In the genomic region with DNA sequence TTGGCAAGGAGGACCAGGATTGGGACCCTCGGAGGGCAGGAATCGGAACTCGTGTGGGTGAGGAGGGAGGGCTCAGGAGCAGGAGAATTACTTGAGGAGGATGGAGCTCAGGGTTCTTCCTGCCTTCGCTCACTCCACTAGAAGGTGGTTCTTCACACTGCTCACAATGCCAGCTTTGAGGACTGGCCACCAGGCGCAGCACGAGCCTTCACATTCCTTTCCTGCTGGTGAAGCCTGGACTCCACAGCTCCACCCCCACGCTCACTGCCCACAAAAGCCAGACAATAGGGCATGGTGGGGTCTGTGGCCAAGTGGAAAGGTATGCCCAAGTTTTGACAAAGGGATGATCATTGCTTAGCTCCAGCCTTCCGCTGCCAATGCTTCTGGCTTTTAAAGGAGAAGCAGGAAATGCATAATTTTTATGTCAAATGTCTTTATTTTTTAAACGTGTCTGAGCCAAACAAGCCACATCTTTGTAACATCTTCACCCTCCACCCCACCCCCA, we compare ENCODE assay signal across 24 cellular contexts. TPM values are rescaled to one million over a fixed set of nuclear protein-coding genes. Genes with fewer than 3 reads are reported as not detected.
DNase-seq lines count a peak whose midpoint lies in the region; ATAC-seq, FAIRE-seq and TF ChIP-seq lines count a peak whose summit lies in the region.
"Had no signal": no experiment of that assay in that cellular context is flagged by ENCODE, and none has a peak within 500 bp of the region (broad histone marks: within the 10 kb centered on the region; RNA-seq: fewer than 3 reads in every experiment).

No MANE protein-coding gene starts in this region.

- H2AK5ac ChIP-seq in H1 (ENCODE audit: low read depth, low read length) (no peak overlapping the region), neuronal stem cell (ENCODE audit: low read depth, low read length) (peak overlapping the region; percentile 30)

- no peaks in the 10 kb centered on the region for H3F3A ChIP-seq in SK-N-SH (replicated peaks; ENCODE audit: insufficient read depth)

- H3K4ac ChIP-seq in H1 (replicated peaks; ENCODE audit: insufficient read length, low read depth, low read length) (peak overlapping the region; percentile 6), neuronal stem cell (ENCODE audit: low read length) (no peak overlapping the region)

- FAIRE-seq in H1 (lab: Jason Lieb, UNC): no peak
- FAIRE-seq: G401.6 had no signal

- DNase-seq in SK-N-SH (no peak), HT1080 (ENCODE audit: low read depth) (peak; percentile 40), H1 (ENCODE audit: low read depth in 1 of 2, low spot score in 2 of 2) (no peak), neuronal stem cell (ENCODE audit: low spot score) (no peak), ACHN (no peak), DMS 273 (lab: John Stamatoyannopoulos, UW; ENCODE audit: unreplicated experiment) (no peak)
- no peak for DNase-seq in activated effector memory CD4-positive, alpha-beta T cell treated with Interleukin-2 at 50 U/mL for 16 hours
- DNase-seq: CD4-positive, alpha-beta T cell; COR-L47; Karpas-422; NCI-H1105 treated with DMSO at 0.1 percent for 48 hours; NCI-H146; NCI-H2029; NCI-H446; NCI-H524 treated with DMSO at 0.1 percent for 48 hours; NCI-H774; PC-3; Right ventricle myocardium superior; RPMI8226 had no signal

- no peak overlapping the region for H3K9ac ChIP-seq in SK-N-SH
- H3K9ac ChIP-seq in H1 (replicated peaks in 1 of 4; ENCODE audit: extremely low read depth in 1 of 4, low read depth in 3 of 4, low read length in 3 of 4): no peak overlapping the region
- H3K9ac ChIP-seq in neuronal stem cell (ENCODE audit: low read depth, low read length, poor library complexity): no peak overlapping the region

- TF ChIP-seq CTCF in SK-N-SH (IDR thresholded peaks at IDR 0.05) (no peak), H1 (IDR thresholded peaks at IDR 0.05; ENCODE audit: control extremely low read depth in 1 of 3, insufficient read depth in 1 of 3, low read depth in 1 of 3, low read length in 3 of 3) (no peak)

- 63% methylated on average over 8 of the region's 9 CpGs for WGBS in SK-N-SH (ENCODE audit: low lambda C conversion rate)
- WGBS in H1 (ENCODE audit: extremely low coverage in 1 of 2, insufficient coverage in 1 of 2, insufficient read length in 1 of 2, insufficient replicate concordance in 2 of 2, low coverage in 1 of 2, low lambda C conversion rate in 2 of 2, missing lambda C conversion rate in 1 of 2), 2 experiments: 90% methylated on average over 8 of the region's 9 CpGs; no CpG with 5 or more reads in 1 of the 2 experiments
- no CpG with 5 or more reads among the region's 9 CpGs for WGBS in neuronal stem cell (ENCODE audit: extremely low coverage in 2 of 2, insufficient read length in 2 of 2, insufficient replicate concordance in 1 of 2), 2 donors

- no peaks in the 10 kb centered on the region for H3K79me1 ChIP-seq in H1 (ENCODE audit: low read depth, low read length)
- no peaks in the 10 kb centered on the region for H3K79me1 ChIP-seq in neuronal stem cell (ENCODE audit: low read depth, low read length)

- no peak for TF ChIP-seq RAD21 in SK-N-SH (IDR thresholded peaks at IDR 0.05; ENCODE audit: low read length)
- no peak for TF ChIP-seq RAD21 in H1 (IDR thresholded peaks at IDR 0.05 in 1 of 2, conservative IDR thresholded peaks at IDR 0.05 in 1 of 2; ENCODE audit: low read depth in 2 of 2, low read length in 2 of 2)

- H3K23me2 ChIP-seq in H1 (ENCODE audit: low read depth, low read length): peaks cover 4% of the 10 kb centered on the region; the same call in 1 of the 2 replicates

- no peak for TF ChIP-seq POLR2A in H1 (IDR thresholded peaks at IDR 0.05; ENCODE audit: control extremely low read depth in 1 of 2, low read depth in 2 of 2, low read length in 2 of 2)

- H3K4me2 ChIP-seq in SK-N-SH (no peak overlapping the region), H1 (ENCODE audit: insufficient read depth in 1 of 2, low read depth in 2 of 2, low read length in 2 of 2) (no peak overlapping the region), neuronal stem cell (ENCODE audit: insufficient read depth, low read length, poor library complexity, severe bottlenecking) (no peak overlapping the region)

- H2BK20ac ChIP-seq in H1 (ENCODE audit: low read length): no peak overlapping the region; the same call in 1 of the 2 replicates

- POLR2A ChIA-PET in SK-N-SH (lab: Yijun Ruan, JAX): no interaction called here
- POLR2A ChIA-PET in H1 (lab: Charles Lee; ENCODE audit: partially characterized antibody): no interaction called here

- H3K23ac ChIP-seq in H1 (ENCODE audit: insufficient read length): no peak overlapping the region
- H3K23ac ChIP-seq in neuronal stem cell (ENCODE audit: low read depth, low read length, poor library complexity): no peak overlapping the region

- in situ Hi-C loops in ACHN (cut with HindIII; ENCODE audit: low pct_ligation_motif_present, low pct_unique_long_range_greater_than_20kb, low sequenced_read_pairs): no loop called here

- H3K27ac ChIP-seq in SK-N-SH (ENCODE audit: low read depth in 2 of 2, low read length in 1 of 2) (no peak overlapping the region), H1 (ENCODE audit: low read depth, low read length) (no peak overlapping the region), neuronal stem cell (replicated peaks; ENCODE audit: low read length) (no peak overlapping the region)
- H3K27ac ChIP-seq: 22Rv1, SJSA1 had no signal

- 0 out of 4 replicates have a peak, but pooled peaks cover 0 to 4% of the 10 kb centered on the region in 2 experiments for H3K4me1 ChIP-seq in SK-N-SH (ENCODE audit: control insufficient read depth in 1 of 2, insufficient read depth in 2 of 2, low read depth in 1 of 2, low read length in 1 of 2)
- H3K4me1 ChIP-seq in H1 (replicated peaks in 1 of 4; ENCODE audit: control insufficient read depth in 3 of 4, insufficient read depth in 4 of 4, low read length in 3 of 4): peaks cover 3 to 31% (median 17%) of the 10 kb centered on the region in 4 experiments
- peaks cover 15 to 29% of the 10 kb centered on the region in 2 donors for H3K4me1 ChIP-seq in neuronal stem cell (ENCODE audit: control insufficient read depth in 2 of 2, insufficient read depth in 1 of 2, low read depth in 1 of 2, low read length in 2 of 2)
- H3K4me1 ChIP-seq: SJSA1 had no signal

- H3K9me2 ChIP-seq in SK-N-SH: no peaks in the 10 kb centered on the region

- TF ChIP-seq EP300 in SK-N-SH (IDR thresholded peaks at IDR 0.05; ENCODE audit: borderline replicate concordance in 1 of 2, low read depth in 1 of 2, low read length in 1 of 2): no peak
- no peak for TF ChIP-seq EP300 in H1 (IDR thresholded peaks at IDR 0.05; ENCODE audit: borderline replicate concordance in 1 of 2, low read depth in 2 of 2, low read length in 2 of 2)

- H2AFZ ChIP-seq in SK-N-SH (ENCODE audit: low read depth) (no peak overlapping the region), H1 (ENCODE audit: low read length) (no peak overlapping the region), neuronal stem cell (ENCODE audit: low read length) (no peak overlapping the region)

- 0 out of 3 replicates have a peak, but pooled peaks have one; percentile 33 for ATAC-seq in SK-N-SH treated with all-trans-retinoic acid at 6 μM for 48 hours
- ATAC-seq: HCT116, PC-3 had no signal

- CTCF ChIA-PET in SK-N-SH (lab: Yijun Ruan, JAX) (interaction anchor here (0.9 kb wide), 1 partner anchor 460 kb away, joined by 3 read pairs; no protein-coding TSS in a partner anchor), H1 (lab: Charles Lee; ENCODE audit: partially characterized antibody) (interaction anchor here (0.9 to 3.0 kb wide), 11 partner anchors 11 to 226 kb away, joined by 3 to 12 read pairs (median 4); no protein-coding TSS in a partner anchor)

- H3K9me3 ChIP-seq in SK-N-SH (no peaks in the 10 kb centered on the region), H1 (ENCODE audit: insufficient read depth in 2 of 2, low read depth in 1 of 2, low read length in 1 of 2) (no peaks in the 10 kb centered on the region), neuronal stem cell (replicated peaks in 1 of 2; ENCODE audit: control insufficient read depth in 2 of 2, insufficient read depth in 1 of 2, low read depth in 1 of 2, low read length in 2 of 2) (peaks cover 0 to 1% of the 10 kb centered on the region in 2 donors)
- H3K9me3 ChIP-seq: SJSA1 had no signal

- H3K18ac ChIP-seq in H1 (ENCODE audit: extremely low read depth, low read length): no peak overlapping the region; the same call in 1 of the 2 replicates
- H3K18ac ChIP-seq in neuronal stem cell (ENCODE audit: low read length): no peak overlapping the region

- no peaks in the 10 kb centered on the region; the same call in 1 of the 2 replicates for H3K27me3 ChIP-seq in SK-N-SH (ENCODE audit: insufficient read depth)
- peaks cover 0 to 18% (median 8%) of the 10 kb centered on the region in 4 experiments; a peak in 5 of 7 replicates for H3K27me3 ChIP-seq in H1 (replicated peaks in 1 of 4; ENCODE audit: control insufficient read depth in 3 of 4, extremely low read depth in 1 of 4, insufficient read depth in 3 of 4, low read length in 3 of 4)
- H3K27me3 ChIP-seq in neuronal stem cell (ENCODE audit: control insufficient read depth in 3 of 3, insufficient read depth in 3 of 3, low read depth in 1 of 3, low read length in 3 of 3): peaks cover 2 to 77% (median 50%) of the 10 kb centered on the region in 3 experiments

- peak overlapping the region; percentile 81; the same call in 1 of the 2 replicates for H2BK15ac ChIP-seq in H1 (ENCODE audit: low read length)
- H2BK15ac ChIP-seq in neuronal stem cell (ENCODE audit: low read length): no peak overlapping the region

- H4K91ac ChIP-seq in H1 (replicated peaks; ENCODE audit: insufficient read length, low read length): no peak overlapping the region
- H4K91ac ChIP-seq in neuronal stem cell (ENCODE audit: low read depth, low read length, poor library complexity): no peak overlapping the region

- H3K56ac ChIP-seq in H1 (replicated peaks; ENCODE audit: insufficient read length, low read depth, low read length): no peak overlapping the region

- H2BK12ac ChIP-seq in H1 (ENCODE audit: low read depth, low read length) (no peak overlapping the region), neuronal stem cell (ENCODE audit: low read length) (no peak overlapping the region)

- H3K79me2 ChIP-seq in SK-N-SH (ENCODE audit: insufficient read depth) (no peaks in the 10 kb centered on the region), H1 (ENCODE audit: control insufficient read depth in 1 of 2, insufficient read depth in 2 of 2, low read length in 2 of 2) (no peaks in the 10 kb centered on the region)

- H2BK120ac ChIP-seq in H1 (replicated peaks; ENCODE audit: low read depth, low read length): no peak overlapping the region
- H2BK120ac ChIP-seq in neuronal stem cell (ENCODE audit: low read depth, low read length): no peak overlapping the region

- H3K36me3 ChIP-seq in SK-N-SH (replicated peaks in 1 of 2; ENCODE audit: control insufficient read depth in 1 of 2, insufficient read depth in 2 of 2, low read length in 1 of 2) (no peaks in the 10 kb centered on the region), H1 (ENCODE audit: control insufficient read depth in 2 of 4, insufficient read depth in 4 of 4, low read length in 3 of 4) (no peaks in the 10 kb centered on the region), neuronal stem cell (replicated peaks in 1 of 2; ENCODE audit: control insufficient read depth in 2 of 2, insufficient read depth in 2 of 2, low read length in 2 of 2) (no peaks in the 10 kb centered on the region)
- H3K36me3 ChIP-seq: SJSA1 had no signal

- H4K20me1 ChIP-seq in SK-N-SH (ENCODE audit: insufficient read depth) (no peaks in the 10 kb centered on the region), H1 (replicated peaks in 1 of 2; ENCODE audit: control insufficient read depth in 1 of 2, insufficient read depth in 2 of 2, low read length in 2 of 2) (no peaks in the 10 kb centered on the region)

- H2BK5ac ChIP-seq in H1 (ENCODE audit: low read depth, low read length): no peak overlapping the region
- no peak overlapping the region for H2BK5ac ChIP-seq in neuronal stem cell (ENCODE audit: low read length)

- H3K14ac ChIP-seq in H1 (ENCODE audit: insufficient read length) (no peak overlapping the region), neuronal stem cell (ENCODE audit: low read length) (no peak overlapping the region)

- no peak overlapping the region for H3K4me3 ChIP-seq in SK-N-SH (ENCODE audit: low read depth in 2 of 2, low read length in 1 of 2)
- H3K4me3 ChIP-seq in H1 (ENCODE audit: extremely low read depth in 1 of 4, insufficient read depth in 2 of 4, low read depth in 3 of 4, low read length in 4 of 4): no peak overlapping the region
- no peak overlapping the region for H3K4me3 ChIP-seq in neuronal stem cell (ENCODE audit: low read length in 2 of 2)
- H3K4me3 ChIP-seq: SJSA1 had no signal

- H4K5ac ChIP-seq in H1 (ENCODE audit: insufficient read length, low read depth, low read length): no peak overlapping the region

- H4K8ac ChIP-seq in H1 (ENCODE audit: extremely low read depth, insufficient read depth, low read length) (no peak overlapping the region), neuronal stem cell (ENCODE audit: low read depth, low read length) (no peak overlapping the region)

RNA-seq across cellular contexts. Expression of a gene that starts 58.0 kb away (rescaled TPM):
- polyA plus RNA-seq in SK-N-SH (2012; rRNA removed): 23.8 and 28.3 TPM in 2 replicates
- polyA plus RNA-seq in SK-N-SH (2012; cell fraction: cytosol; rRNA removed): 17.5 and 25.5 TPM in 2 replicates
- polyA plus RNA-seq in SK-N-SH (2012; cell fraction: nucleus; rRNA removed): 15.9 and 16.5 TPM in 2 replicates
- total RNA-seq in HT1080 (2014; rRNA removed; shearing (Covaris generic)): 67.1 and 81.0 TPM in 2 replicates
- polyA plus RNA-seq in HT1080 (2015; cell fraction: cytosol; rRNA removed): 31.7 and 34.3 TPM in 2 replicates
- 18.3 and 20.7 TPM in 2 replicates for polyA plus RNA-seq in HT1080 (2015; cell fraction: nucleus; rRNA removed)
- total RNA-seq in H1 (2021; fragmentation: NEBNext Ultra II Directional; extraction: Animal tissue kit (Norgen Biotek cat#: 25700)): 43.8 and 43.9 TPM in 2 replicates
- polyA plus RNA-seq in H1 (2011; rRNA removed): 29.0 and 37.4 TPM in 2 replicates
- polyA plus RNA-seq in H1 (2011; cell fraction: cytosol; rRNA removed): 40.3 TPM
- polyA plus RNA-seq in H1 (2011; cell fraction: nucleus; rRNA removed): 31.3 TPM
- polyA plus RNA-seq in H1 (2012, experiment 1 of 2): 34.2 to 40.6 TPM (median 39.4 TPM) in 4 replicates
- 42.8 TPM for polyA plus RNA-seq in H1 (2012, experiment 2 of 2)
- polyA plus RNA-seq in H1 (2013, experiment 1 of 2): 36.2 TPM
- 35.3 TPM for polyA plus RNA-seq in H1 (2013, experiment 2 of 2)
- polyA minus RNA-seq in H1 (2011; rRNA and poly(A)+ RNA removed): 33.9 and 44.7 TPM in 2 replicates
- polyA minus RNA-seq in H1 (2011; cell fraction: cytosol; rRNA and poly(A)+ RNA removed): 25.3 TPM
- 22.5 TPM for polyA minus RNA-seq in H1 (2011; cell fraction: nucleus; rRNA and poly(A)+ RNA removed)
- 18.3 TPM for polyA plus RNA-seq in neuronal stem cell (2013, experiment 1 of 2)
- 18.4 TPM for polyA plus RNA-seq in neuronal stem cell (2013, experiment 2 of 2)
